1 cellular context compared by ENCODE assay signal in the genomic region with DNA sequence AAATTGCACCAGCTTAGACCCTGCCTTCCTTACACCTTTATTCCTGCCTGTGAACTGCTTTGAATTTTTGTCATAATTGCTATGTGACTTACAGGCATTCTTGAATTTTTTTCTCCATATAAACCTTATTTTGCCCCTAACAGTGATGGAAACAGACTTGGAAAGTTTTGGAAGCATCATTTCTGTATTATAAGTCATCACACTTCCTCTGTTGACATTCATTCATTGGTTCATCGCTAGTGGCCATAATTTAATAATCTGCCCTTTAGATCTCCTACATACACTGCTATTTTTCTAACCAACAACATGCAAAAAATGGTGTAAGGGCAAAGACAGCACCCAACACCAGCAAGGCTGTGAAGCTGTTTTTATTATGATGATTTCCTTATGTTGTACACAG.
TF ChIP-seq lines count a peak whose summit lies in the region.

No MANE protein-coding gene starts in this region.

TF ChIP-seq in H1, 55 proteins besides CTCF, POLR2A, EP300 and RAD21 (continued from another document):
- TF ChIP-seq SP1 (IDR thresholded peaks at IDR 0.05; ENCODE audit: low read depth, low read length) (no peak), HDAC2 (IDR thresholded peaks at IDR 0.05; ENCODE audit: borderline replicate concordance in 1 of 2, low read depth in 2 of 2, low read length in 2 of 2) (no peak), RNF2 (IDR thresholded peaks at IDR 0.05; ENCODE audit: borderline replicate concordance, low read depth, low read length, missing control alignments, poor library complexity, severe bottlenecking) (no peak), JUN (IDR thresholded peaks at IDR 0.05; ENCODE audit: low read depth, low read length) (no peak), SIX5 (IDR thresholded peaks at IDR 0.05; ENCODE audit: low read depth, low read length) (no peak), RBBP5 (IDR thresholded peaks at IDR 0.05; ENCODE audit: borderline replicate concordance, low read depth, low read length) (no peak)
- TF ChIP-seq, protein P1, sequence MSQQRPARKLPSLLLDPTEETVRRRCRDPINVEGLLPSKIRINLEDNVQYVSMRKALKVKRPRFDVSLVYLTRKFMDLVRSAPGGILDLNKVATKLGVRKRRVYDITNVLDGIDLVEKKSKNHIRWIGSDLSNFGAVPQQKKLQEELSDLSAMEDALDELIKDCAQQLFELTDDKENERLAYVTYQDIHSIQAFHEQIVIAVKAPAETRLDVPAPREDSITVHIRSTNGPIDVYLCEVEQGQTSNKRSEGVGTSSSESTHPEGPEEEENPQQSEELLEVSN (IDR thresholded peaks at IDR 0.05), result no peak
